ENCODE assay signal across 14 cellular contexts in genomic region chr16:89104930-89105571, GRCh38. TPM values are rescaled to one million over a fixed set of nuclear protein-coding genes. Genes with fewer than 3 reads are reported as not detected.
DNase-seq lines count a peak whose midpoint lies in the region; ATAC-seq and TF ChIP-seq lines count a peak whose summit lies in the region.
"Had no signal": no experiment of that assay in that cellular context is flagged by ENCODE, and none has a peak within 500 bp of the region (broad histone marks: within the 10 kb centered on the region; RNA-seq: fewer than 3 reads in every experiment).

No MANE protein-coding gene starts in this region.

- H3K9me3 ChIP-seq in heart left ventricle: no peaks in the 10 kb centered on the region
- no peaks in the 10 kb centered on the region for H3K9me3 ChIP-seq in right atrium auricular region
- H3K9me3 ChIP-seq: prostate gland, vagina had no signal

- peak in 1 of 5 donors; percentile 56 for DNase-seq in heart left ventricle
- no peak for DNase-seq in right atrium auricular region (ENCODE audit: low spot score)
- DNase-seq in LHCN-M2 (ENCODE audit: low read depth): peak; percentile 23
- no peak for DNase-seq in left cardiac atrium
- DNase-seq in central memory CD4-positive, alpha-beta T cell: no peak
- DNase-seq in NCI-H1930 (lab: John Stamatoyannopoulos, UW): no peak
- no peak for DNase-seq in retina
- DNase-seq: activated T-cell treated with anti-CD3 and anti-CD28 coated beads, Interleukin-2, amount 50 U/mL, for 4 hours; foreskin keratinocyte; naive thymus-derived CD8-positive, alpha-beta T cell; NCI-H2081 had no signal

- peaks cover 0 to 2% (median 0%) of the 10 kb centered on the region in 12 donors for H3K4me1 ChIP-seq in heart left ventricle
- no peaks in the 10 kb centered on the region for H3K4me1 ChIP-seq in right atrium auricular region
- H3K4me1 ChIP-seq: foreskin keratinocyte, prostate gland, vagina had no signal

- 71 to 78% (median 75%) methylated on average over 23 of the region's 23 CpGs for WGBS in heart left ventricle, 4 donors

- intact Hi-C loops in heart left ventricle (cut with DNase I) (loop anchor here in 2 of 10 donors (10.0 kb wide), 2 partner anchors 60 to 110 kb away; partner anchors contain the start of gene ZNF778 (in 1 of the 2)), left cardiac atrium (cut with DNase I) (no loop called here)

- H3K27ac ChIP-seq in heart left ventricle (no peak overlapping the region), right atrium auricular region (no peak overlapping the region)
- H3K27ac ChIP-seq: foreskin keratinocyte, prostate gland, vagina had no signal

- ATAC-seq in heart left ventricle (peak in 3 of 4 donors; percentile 36 to 62 (median 42)), left cardiac atrium (peak; percentile 14 to 57), GM19351 (IDR thresholded peaks at IDR 0.05; ENCODE audit: unreplicated experiment) (no peak)
- ATAC-seq: foreskin keratinocyte; naive thymus-derived CD8-positive, alpha-beta T cell had no signal

- no peak overlapping the region for H3K4me3 ChIP-seq in heart left ventricle
- no peak overlapping the region for H3K4me3 ChIP-seq in right atrium auricular region
- H3K4me3 ChIP-seq: prostate gland, vagina had no signal

- TF ChIP-seq CTCF in heart left ventricle (IDR thresholded peaks at IDR 0.05) (no peak), right atrium auricular region (IDR thresholded peaks at IDR 0.05) (no peak)

- H3K27me3 ChIP-seq in heart left ventricle (no peaks in the 10 kb centered on the region), right atrium auricular region (no peaks in the 10 kb centered on the region)
- H3K27me3 ChIP-seq: foreskin keratinocyte, vagina had no signal

- no peak for TF ChIP-seq POLR2A in heart left ventricle (IDR thresholded peaks at IDR 0.05)

- H3K36me3 ChIP-seq in heart left ventricle: peaks cover 0 to 86% (median 73%) of the 10 kb centered on the region in 9 donors
- H3K36me3 ChIP-seq in right atrium auricular region: peaks cover 32% of the 10 kb centered on the region

RNA-seq across cellular contexts. Expression of gene ACSF3, which starts 11.4 kb away (rescaled TPM):
- total RNA-seq in heart left ventricle (10 to 100 TPM; 10.3 to 26.3 (median 19.3) TPM), right atrium auricular region (10 to 100 TPM; 13.4 to 15.9 TPM), LHCN-M2 (2014; rRNA removed) (18.3 and 18.9 TPM in 2 replicates), left cardiac atrium (10 to 100 TPM; 14.9 to 16.2 TPM)
- 10 to 100 TPM; 12.2 to 22.9 TPM for polyA plus RNA-seq in heart left ventricle
- polyA plus RNA-seq in LHCN-M2 (2012): 11.1 TPM
